Comparison of ENCODE assay signal across 20 cellular contexts in the genomic region with DNA sequence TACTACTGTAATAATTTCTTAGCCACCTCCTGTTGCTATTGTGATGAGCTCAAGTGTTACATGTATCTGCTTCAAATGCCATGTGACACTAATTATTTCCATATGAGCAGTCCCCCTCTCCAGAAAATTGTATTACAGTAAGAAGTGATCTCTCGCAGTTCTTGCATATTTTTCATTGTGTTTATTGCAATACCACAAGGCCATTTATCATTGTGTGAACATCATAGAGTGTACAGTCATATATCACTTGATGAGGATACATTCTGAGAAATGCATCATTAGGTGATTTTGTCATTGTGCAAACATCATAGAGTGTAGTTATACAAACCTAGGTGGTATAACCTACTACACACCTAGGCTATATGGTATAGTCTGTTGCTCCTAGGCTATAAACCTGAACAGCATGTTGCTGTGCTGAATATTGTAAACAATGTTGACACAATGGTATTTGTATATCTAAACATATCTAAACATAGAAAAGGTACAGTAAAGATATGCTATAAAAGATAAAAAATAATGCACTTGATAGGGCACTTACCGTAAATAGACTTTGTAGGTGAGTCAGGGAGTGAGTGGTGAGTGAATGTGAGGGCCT.
A peak's percentile ranks its signal among the peaks of the same experiment; 100 is the strongest.
DNase-seq lines count a peak whose midpoint lies in the region; ATAC-seq, FAIRE-seq and TF ChIP-seq lines count a peak whose summit lies in the region.
"Had no signal": no experiment of that assay in that cellular context is flagged by ENCODE, and none has a peak within 500 bp of the region (broad histone marks: within the 10 kb centered on the region; RNA-seq: fewer than 3 reads in every experiment).

No MANE protein-coding gene starts in this region.

- peak; percentile 78 for FAIRE-seq in GM12891 (lab: Jason Lieb, UNC)

- WGBS in SK-N-SH (ENCODE audit: low lambda C conversion rate): 86% methylated on average over 2 of the region's 2 CpGs

- H4K20me1 ChIP-seq in SK-N-SH (ENCODE audit: insufficient read depth): no peaks in the 10 kb centered on the region
- H4K20me1 ChIP-seq: BLaER1 treated with 17β-estradiol and CSF1 and Interleukin-3, amounts not matched to agents 10 nM and 100 nM had no signal

- ATAC-seq in SK-N-SH treated with all-trans-retinoic acid at 6 μM for 48 hours (no peak), foreskin keratinocyte (peak; percentile 45), omental fat pad (ENCODE audit: low FRiP score) (no peak)
- peak; percentile 60 for ATAC-seq in activated T-helper 17 cell treated with anti-CD3 and anti-CD28 coated beads, Interleukin-2, amount 50 U/mL, for 72 hours (replicated peaks)
- ATAC-seq: A549; naive thymus-derived CD4-positive, alpha-beta T cell had no signal

- H3K4me3 ChIP-seq in SK-N-SH (ENCODE audit: low read depth in 2 of 2, low read length in 1 of 2): no peak overlapping the region
- H3K4me3 ChIP-seq: A549; BLaER1 treated with 17β-estradiol and CSF1 and Interleukin-3, amounts not matched to agents 10 nM and 100 nM had no signal

- no peaks in the 10 kb centered on the region for H3K36me3 ChIP-seq in SK-N-SH (replicated peaks in 1 of 2; ENCODE audit: control insufficient read depth in 1 of 2, insufficient read depth in 2 of 2, low read length in 1 of 2)

- CTCF ChIA-PET in SK-N-SH (lab: Yijun Ruan, JAX): interaction anchor here (0.9 kb wide), 1 partner anchor 9 kb away, joined by 3 read pairs; no protein-coding TSS in a partner anchor

- H3K4me2 ChIP-seq in SK-N-SH: no peak overlapping the region
- H3K4me2 ChIP-seq: A549; BLaER1 treated with 17β-estradiol and CSF1 and Interleukin-3, amounts not matched to agents 10 nM and 100 nM had no signal

- H3K36me3 Mint-ChIP-seq in activated T-helper 17 cell treated with anti-CD3 and anti-CD28 coated beads, Interleukin-2, amount 50 U/mL, for 72 hours (ENCODE audit: low read depth): no peaks in the 10 kb centered on the region

- H3K9me2 ChIP-seq in SK-N-SH: no peaks in the 10 kb centered on the region

- no peaks in the 10 kb centered on the region for H3K27me3 ChIP-seq in SK-N-SH (ENCODE audit: insufficient read depth)
- H3K27me3 ChIP-seq in foreskin keratinocyte: no peaks in the 10 kb centered on the region
- H3K27me3 ChIP-seq: BLaER1 treated with 17β-estradiol and CSF1 and Interleukin-3, amounts not matched to agents 10 nM and 100 nM had no signal

- H3K4me1 ChIP-seq in SK-N-SH (ENCODE audit: control insufficient read depth in 1 of 2, insufficient read depth in 2 of 2, low read depth in 1 of 2, low read length in 1 of 2): peaks cover 0 to 11% of the 10 kb centered on the region in 2 experiments; a peak in 2 of 4 replicates
- H3K4me1 ChIP-seq in foreskin keratinocyte: no peaks in the 10 kb centered on the region
- H3K4me1 ChIP-seq: A549; BLaER1 treated with 17β-estradiol and CSF1 and Interleukin-3, amounts not matched to agents 10 nM and 100 nM had no signal

- no peak for TF ChIP-seq EP300 in SK-N-SH (IDR thresholded peaks at IDR 0.05; ENCODE audit: borderline replicate concordance in 1 of 2, low read depth in 1 of 2, low read length in 1 of 2)

- no peaks in the 10 kb centered on the region for H3K9me3 ChIP-seq in SK-N-SH
- H3K9me3 ChIP-seq: A549; BLaER1 treated with 17β-estradiol and CSF1 and Interleukin-3, amounts not matched to agents 10 nM and 100 nM had no signal

- H3K27ac Mint-ChIP-seq in activated T-helper 17 cell treated with anti-CD3 and anti-CD28 coated beads, Interleukin-2, amount 50 U/mL, for 72 hours: no peak overlapping the region
- H3K27ac Mint-ChIP-seq: naive thymus-derived CD4-positive, alpha-beta T cell had no signal

- H3K4me1 Mint-ChIP-seq in activated T-helper 17 cell treated with anti-CD3 and anti-CD28 coated beads, Interleukin-2, amount 50 U/mL, for 72 hours: no peaks in the 10 kb centered on the region

- H2AFZ ChIP-seq in SK-N-SH (ENCODE audit: low read depth): no peak overlapping the region

- no peaks in the 10 kb centered on the region for H3K9me3 Mint-ChIP-seq in activated T-helper 17 cell treated with anti-CD3 and anti-CD28 coated beads, Interleukin-2, amount 50 U/mL, for 72 hours

- no peak for TF ChIP-seq CTCF in SK-N-SH (IDR thresholded peaks at IDR 0.05)
- TF ChIP-seq CTCF in foreskin keratinocyte (conservative IDR thresholded peaks at IDR 0.05): no peak
- TF ChIP-seq CTCF in omental fat pad (IDR thresholded peaks at IDR 0.05): no peak

- no peaks in the 10 kb centered on the region for H3F3A ChIP-seq in SK-N-SH (replicated peaks; ENCODE audit: insufficient read depth)

- H3K27ac ChIP-seq in SK-N-SH (ENCODE audit: low read depth in 2 of 2, low read length in 1 of 2) (peak overlapping the region in 1 of 2 experiments; percentile 50; a peak in 1 of 4 replicates), foreskin keratinocyte (no peak overlapping the region)
- H3K27ac ChIP-seq: A549; BLaER1 treated with 17β-estradiol and CSF1 and Interleukin-3, amounts not matched to agents 10 nM and 100 nM had no signal

- no peaks in the 10 kb centered on the region for H3K27me3 Mint-ChIP-seq in activated T-helper 17 cell treated with anti-CD3 and anti-CD28 coated beads, Interleukin-2, amount 50 U/mL, for 72 hours
- H3K27me3 Mint-ChIP-seq: naive thymus-derived CD4-positive, alpha-beta T cell had no signal

- no peaks in the 10 kb centered on the region for H3K79me2 ChIP-seq in SK-N-SH (ENCODE audit: insufficient read depth)

- TF ChIP-seq RAD21 in SK-N-SH (IDR thresholded peaks at IDR 0.05; ENCODE audit: low read length): no peak

- no peak overlapping the region for H3K4me3 Mint-ChIP-seq in activated T-helper 17 cell treated with anti-CD3 and anti-CD28 coated beads, Interleukin-2, amount 50 U/mL, for 72 hours
- H3K4me3 Mint-ChIP-seq: naive thymus-derived CD4-positive, alpha-beta T cell had no signal

- TF ChIP-seq POLR2A in GM12891 (IDR thresholded peaks at IDR 0.05; ENCODE audit: low read depth, low read length): no peak

- POLR2A ChIA-PET in SK-N-SH (lab: Yijun Ruan, JAX): no interaction called here

- no peak overlapping the region for H3K9ac ChIP-seq in SK-N-SH
- H3K9ac ChIP-seq: BLaER1 treated with 17β-estradiol and CSF1 and Interleukin-3, amounts not matched to agents 10 nM and 100 nM had no signal

- no peak for DNase-seq in SK-N-SH
- DNase-seq in GM12891 (ENCODE audit: insufficient read length, low spot score): no peak
- DNase-seq in foreskin keratinocyte: no peak
- DNase-seq in omental fat pad (ENCODE audit: low spot score): no peak
- DNase-seq in HPDE6-E6E7 (ENCODE audit: extremely low spot score): no peak
- no peak for DNase-seq in stimulated activated naive CD4-positive, alpha-beta T cell treated with Interleukin-2 at 50 U/mL for 16 hours (lab: John Stamatoyannopoulos, UW)
- DNase-seq: activated effector memory CD4-positive, alpha-beta T cell treated with anti-CD3 and anti-CD28 coated beads, Interleukin-2, amount 50 U/mL, for 16 hours; amniotic stem cell; central memory CD4-positive, alpha-beta T cell; EL; mesendoderm; naive thymus-derived CD4-positive, alpha-beta T cell; NCI-H1930; NCI-H446 treated with DMSO at 0.1 percent for 48 hours; RPMI8226; stimulated activated CD4-positive, alpha-beta T cell treated with anti-CD3 and anti-CD28 coated beads, Interleukin-12 subunit alpha, Interleukin-12 subunit beta, amount 100 ng/mL, for 4 hours had no signal

TF ChIP-seq in SK-N-SH, 30 proteins besides CTCF, POLR2A, EP300 and RAD21:
- no peak for TF ChIP-seq SMC3 (IDR thresholded peaks at IDR 0.05; ENCODE audit: low read depth, low read length)
- 0 out of 2 replicates have a peak, but pooled peaks have one; percentile 24 for TF ChIP-seq TCF12 (IDR thresholded peaks at IDR 0.05)
TF ChIP-seq in SK-N-SH: peak in this region for 1.

TF ChIP-seq in SK-N-SH treated with all-trans-retinoic acid at 6 μM for 48 hours, 23 proteins besides CTCF, POLR2A, EP300 and RAD21 (continues in another document):
- TF ChIP-seq ZFP30 (CRISPR knock-in tag; IDR thresholded peaks at IDR 0.05) (no peak), ESRRG (CRISPR knock-in tag; IDR thresholded peaks at IDR 0.05) (no peak), TCF4 (CRISPR knock-in tag; IDR thresholded peaks at IDR 0.05; ENCODE audit: borderline replicate concordance) (no peak), ZNF8 (CRISPR knock-in tag; IDR thresholded peaks at IDR 0.05) (no peak), ZC3H10 (CRISPR knock-in tag; IDR thresholded peaks at IDR 0.05) (no peak), ZNF70 (CRISPR knock-in tag; IDR thresholded peaks at IDR 0.05) (no peak)
- TF ChIP-seq, protein P1, sequence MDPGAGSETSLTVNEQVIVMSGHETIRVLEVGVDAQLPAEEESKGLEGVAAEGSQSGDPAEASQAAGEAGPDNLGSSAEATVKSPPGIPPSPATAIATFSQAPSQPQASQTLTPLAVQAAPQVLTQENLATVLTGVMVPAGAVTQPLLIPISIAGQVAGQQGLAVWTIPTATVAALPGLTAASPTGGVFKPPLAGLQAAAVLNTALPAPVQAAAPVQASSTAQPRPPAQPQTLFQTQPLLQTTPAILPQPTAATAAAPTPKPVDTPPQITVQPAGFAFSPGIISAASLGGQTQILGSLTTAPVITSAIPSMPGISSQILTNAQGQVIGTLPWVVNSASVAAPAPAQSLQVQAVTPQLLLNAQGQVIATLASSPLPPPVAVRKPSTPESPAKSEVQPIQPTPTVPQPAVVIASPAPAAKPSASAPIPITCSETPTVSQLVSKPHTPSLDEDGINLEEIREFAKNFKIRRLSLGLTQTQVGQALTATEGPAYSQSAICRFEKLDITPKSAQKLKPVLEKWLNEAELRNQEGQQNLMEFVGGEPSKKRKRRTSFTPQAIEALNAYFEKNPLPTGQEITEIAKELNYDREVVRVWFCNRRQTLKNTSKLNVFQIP (CRISPR knock-in tag; IDR thresholded peaks at IDR 0.05; ENCODE audit: borderline replicate concordance, low read depth): no peak

TF ChIP-seq in GM12891, 5 proteins besides CTCF, POLR2A, EP300 and RAD21:
- TF ChIP-seq PAX5 (IDR thresholded peaks at IDR 0.05; ENCODE audit: insufficient read depth, low read length, severe bottlenecking): no peak
- no peak for TF ChIP-seq TAF1 (IDR thresholded peaks at IDR 0.05; ENCODE audit: low read depth, low read length)
- no peak for TF ChIP-seq POLR2AphosphoS5 (IDR thresholded peaks at IDR 0.05; ENCODE audit: low read depth, low read length)
- no peak for TF ChIP-seq SPI1 (IDR thresholded peaks at IDR 0.05; ENCODE audit: low read depth, low read length)
- TF ChIP-seq POU2F2 (IDR thresholded peaks at IDR 0.05; ENCODE audit: low read depth, low read length): no peak
TF ChIP-seq in GM12891: peak in this region for 0.

Comparison
In these comparisons a context has a peak if more than half of its experiments do, and no peak if none do; other contexts are left out.
1. ATAC-seq: peak in activated T-helper 17 cell treated with anti-CD3 and anti-CD28 coated beads, Interleukin-2, amount 50 U/mL, for 72 hours (single experiment) and foreskin keratinocyte (single experiment); none in SK-N-SH treated with all-trans-retinoic acid at 6 μM for 48 hours (single experiment) and omental fat pad (single experiment).